In the genomic region with DNA sequence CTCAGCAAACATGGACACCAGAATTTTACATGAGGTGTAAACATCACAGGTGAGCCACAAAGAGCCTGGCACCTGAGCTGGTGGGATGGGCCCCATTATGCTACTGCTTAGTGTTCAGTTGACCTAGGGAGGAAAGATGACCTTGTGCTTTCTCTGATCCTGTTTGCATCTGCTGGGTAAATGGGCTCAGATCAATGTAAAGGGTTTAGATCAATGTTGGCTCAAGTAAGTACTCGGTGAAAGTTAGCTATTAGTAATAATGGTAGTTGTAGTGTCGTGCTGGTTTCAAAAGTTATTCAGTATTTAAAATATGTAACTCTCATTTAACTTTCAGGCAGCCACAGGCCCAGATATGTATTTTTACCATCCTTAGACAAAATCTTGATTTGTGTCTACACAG, we compare ENCODE assay signal across 12 cellular contexts. TPM values are rescaled to one million over a fixed set of nuclear protein-coding genes. Genes with fewer than 3 reads are reported as not detected.
DNase-seq lines count a peak whose midpoint lies in the region; ATAC-seq and TF ChIP-seq lines count a peak whose summit lies in the region.
"Had no signal": no experiment of that assay in that cellular context is flagged by ENCODE, and none has a peak within 500 bp of the region (broad histone marks: within the 10 kb centered on the region; RNA-seq: fewer than 3 reads in every experiment).

No MANE protein-coding gene starts in this region.

- H3K4me3 ChIP-seq in GM06990 (replicated peaks; ENCODE audit: low read depth, low read length) (no peak overlapping the region), SU-DHL-6 (ENCODE audit: insufficient read depth, low read length, poor library complexity, severe bottlenecking) (no peak overlapping the region)
- H3K4me3 ChIP-seq: HAP-1 had no signal

- H3K27me3 ChIP-seq in GM06990 (replicated peaks; ENCODE audit: control insufficient read depth, insufficient read depth, low read length): no peaks in the 10 kb centered on the region
- H3K27me3 ChIP-seq in SU-DHL-6 (ENCODE audit: low read length): no peaks in the 10 kb centered on the region

- peaks cover 41% of the 10 kb centered on the region for H3F3A ChIP-seq in SU-DHL-6 (ENCODE audit: insufficient read depth)

- peak; percentile 43 for ATAC-seq in GM19023 (IDR thresholded peaks at IDR 0.05; ENCODE audit: unreplicated experiment)
- peak; percentile 49 for ATAC-seq in HG02798 (IDR thresholded peaks at IDR 0.05; ENCODE audit: poor library complexity, unreplicated experiment)

- H3K9me2 ChIP-seq in SU-DHL-6 (replicated peaks; ENCODE audit: insufficient read depth, low read length): no peaks in the 10 kb centered on the region

- in situ Hi-C loops in G401 (cut with HindIII; ENCODE audit: low sequenced_read_pairs): no loop called here

- H2AFZ ChIP-seq in SU-DHL-6 (ENCODE audit: low read depth, low read length, severe bottlenecking): no peak overlapping the region

- peak; percentile 24 for DNase-seq in GM06990 (ENCODE audit: extremely low read depth, insufficient read length)
- DNase-seq in posterior cingulate gyrus: no peak
- DNase-seq in Kasumi-1 (lab: John Stamatoyannopoulos, UW): no peak
- no peak for DNase-seq in G401 (ENCODE audit: low spot score)
- DNase-seq in AG08396 (ENCODE audit: low spot score): no peak
- DNase-seq: Caco-2; effector CD4-positive, alpha-beta T cell; NCI-H1105 had no signal

- peak overlapping the region; percentile 44 for H3K9ac ChIP-seq in SU-DHL-6 (ENCODE audit: low read length)

- H3K9me3 ChIP-seq in SU-DHL-6 (ENCODE audit: insufficient read depth, low read length): no peaks in the 10 kb centered on the region
- H3K9me3 ChIP-seq: Caco-2, HAP-1 had no signal

- intact Hi-C loops in posterior cingulate gyrus (cut with DNase I): no loop called here

- peaks cover 2% of the 10 kb centered on the region for H3K36me3 ChIP-seq in GM06990 (ENCODE audit: control insufficient read depth, insufficient read depth, low read length)
- peaks cover 26% of the 10 kb centered on the region for H3K36me3 ChIP-seq in SU-DHL-6 (ENCODE audit: low read length)

- TF ChIP-seq CTCF in GM06990 (IDR thresholded peaks at IDR 0.05; ENCODE audit: insufficient read depth, low read length, poor library complexity, severe bottlenecking) (no peak), SU-DHL-6 (IDR thresholded peaks at IDR 0.05; ENCODE audit: insufficient read depth, low read length, poor library complexity, severe bottlenecking) (no peak)

- peaks cover 57% of the 10 kb centered on the region for H3K79me2 ChIP-seq in SU-DHL-6 (ENCODE audit: insufficient read depth, low read length)

- peak overlapping the region; percentile 91 for H3K27ac ChIP-seq in SU-DHL-6 (ENCODE audit: low read depth, low read length)

- H4K20me1 ChIP-seq in SU-DHL-6 (ENCODE audit: low read depth, low read length): no peaks in the 10 kb centered on the region

- H3K4me2 ChIP-seq in SU-DHL-6 (ENCODE audit: low read depth, low read length, poor library complexity, severe bottlenecking): peak overlapping the region; percentile 73

RNA-seq across cellular contexts. Expression of gene ABHD3, which starts 19.8 kb away (rescaled TPM):
- total RNA-seq in G401 (2014; rRNA removed; shearing (Covaris generic)): 31.2 and 31.3 TPM in 2 replicates

RNA-seq across cellular contexts. Expression of gene MIB1, which starts 55.9 kb away (rescaled TPM):
- total RNA-seq in G401 (2014; rRNA removed; shearing (Covaris generic)): 36.1 and 66.7 TPM in 2 replicates
